8 cellular contexts compared by ENCODE assay signal in the genomic region with DNA sequence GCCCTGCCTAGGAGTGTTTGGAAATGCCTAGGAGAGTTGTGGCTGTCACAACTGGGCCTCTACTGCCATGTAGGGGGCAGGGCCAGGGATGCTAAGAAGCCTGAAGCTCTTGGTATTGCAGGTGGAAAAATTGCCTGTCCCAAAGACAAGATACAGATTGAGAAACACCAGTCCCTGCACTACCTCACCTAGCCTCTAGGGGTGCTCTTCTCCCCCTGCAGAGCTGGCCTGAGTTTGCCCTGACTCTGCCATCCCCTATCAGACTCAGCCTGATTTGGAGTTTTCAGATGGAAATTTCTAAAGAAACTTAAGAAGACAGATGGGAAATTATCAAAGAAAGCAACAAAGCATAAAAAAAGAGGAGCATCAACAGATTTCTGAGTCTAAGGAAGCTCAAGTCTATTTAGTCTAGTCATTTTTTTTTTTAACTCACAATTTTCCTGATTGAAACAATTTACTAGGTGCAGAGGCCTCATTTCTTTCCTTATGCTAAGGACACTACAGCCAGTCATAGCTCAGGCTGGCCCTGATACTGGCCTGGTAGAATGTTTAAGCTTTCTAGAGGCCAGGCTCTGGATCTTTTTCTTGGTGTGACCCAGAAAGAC.
A peak's percentile ranks its signal among the peaks of the same experiment; 100 is the strongest.
DNase-seq lines count a peak whose midpoint lies in the region; ATAC-seq and TF ChIP-seq lines count a peak whose summit lies in the region.

No MANE protein-coding gene starts in this region.

- no peaks in the 10 kb centered on the region for H3K79me2 ChIP-seq in OCI-LY1 (ENCODE audit: insufficient read depth, low read length)

- H3K4me3 ChIP-seq in OCI-LY1 (ENCODE audit: low read depth, low read length, poor library complexity, severe bottlenecking) (no peak overlapping the region), fibroblast of villous mesenchyme (ENCODE audit: low read depth, low read length) (no peak overlapping the region), ovary (no peak overlapping the region)

- TF ChIP-seq POLR2A in ovary (IDR thresholded peaks at IDR 0.05) = no peak

- H4K20me1 ChIP-seq in OCI-LY1 (ENCODE audit: insufficient read depth, low read length) = no peaks in the 10 kb centered on the region

- no peak overlapping the region for H2AFZ ChIP-seq in OCI-LY1 (ENCODE audit: low read length)

- H3K4me1 ChIP-seq in OCI-LY1 (ENCODE audit: insufficient read depth, low read length, severe bottlenecking) (no peaks in the 10 kb centered on the region), ovary (ENCODE audit: insufficient read depth) (no peaks in the 10 kb centered on the region)

- DNase-seq in HCEC 1CT (peak; percentile 25), fibroblast of villous mesenchyme (ENCODE audit: low read depth) (peak; percentile 48), ovary (peak in 1 of 5 donors; percentile 34), DMS79 treated with DMSO at 0.1 percent for 48 hours (lab: John Stamatoyannopoulos, UW) (no peak)
- DNase-seq in activated T-cell treated with anti-CD3 and anti-CD28 coated beads, Interleukin-2, amount 50 U/mL, for 1 hour = peak; percentile 43

- H3K4me2 ChIP-seq in OCI-LY1 (ENCODE audit: low read length) = no peak overlapping the region

- intact Hi-C loops in ovary (cut with DNase I) = no loop called here

- H3F3A ChIP-seq in OCI-LY1 (ENCODE audit: insufficient read depth, low read length) = no peaks in the 10 kb centered on the region

- H3K27me3 ChIP-seq in OCI-LY1 (ENCODE audit: insufficient read depth, low read length) (peaks cover 5% of the 10 kb centered on the region; the same call in 1 of the 2 replicates), ovary (no peaks in the 10 kb centered on the region)

- no peaks in the 10 kb centered on the region for H3K9me2 ChIP-seq in OCI-LY1 (ENCODE audit: low read depth, low read length)

- H3K27ac ChIP-seq in C4-2B (no peak overlapping the region), OCI-LY1 (ENCODE audit: low read depth, low read length, poor library complexity, severe bottlenecking) (no peak overlapping the region), ovary (no peak overlapping the region)

- no peak overlapping the region for H3K9ac ChIP-seq in OCI-LY1 (ENCODE audit: low read length)

- no peak for TF ChIP-seq EP300 in ovary (IDR thresholded peaks at IDR 0.05)

- peak; percentile 94 for TF ChIP-seq CTCF in C4-2B (conservative IDR thresholded peaks at IDR 0.05)
- peak; percentile 85 for TF ChIP-seq CTCF in OCI-LY1 (IDR thresholded peaks at IDR 0.05; ENCODE audit: low read length)
- peak; percentile 99 for TF ChIP-seq CTCF in fibroblast of villous mesenchyme (IDR thresholded peaks at IDR 0.05; ENCODE audit: insufficient read depth, low read depth, low read length)
- TF ChIP-seq CTCF in ovary (IDR thresholded peaks at IDR 0.05) = peak in 2 of 3 donors; percentile 23 to 30

- no peak for ATAC-seq in GM19023 (IDR thresholded peaks at IDR 0.05; ENCODE audit: unreplicated experiment)

- H3K36me3 ChIP-seq in OCI-LY1 (ENCODE audit: insufficient read depth, low read length) = no peaks in the 10 kb centered on the region
- no peaks in the 10 kb centered on the region for H3K36me3 ChIP-seq in ovary

- H3K9me3 ChIP-seq in OCI-LY1 (ENCODE audit: low read length) (no peaks in the 10 kb centered on the region), ovary (no peaks in the 10 kb centered on the region)

Comparison
In these comparisons a context has a peak if more than half of its experiments do, and no peak if none do; other contexts are left out.
1. CTCF ChIP-seq: peak in every context shown above with its lines; median percentile 99 in fibroblast of villous mesenchyme; 94 in C4-2B; 85 in OCI-LY1; 26 in ovary.